8 cellular contexts compared by ENCODE assay signal in the genomic region with DNA sequence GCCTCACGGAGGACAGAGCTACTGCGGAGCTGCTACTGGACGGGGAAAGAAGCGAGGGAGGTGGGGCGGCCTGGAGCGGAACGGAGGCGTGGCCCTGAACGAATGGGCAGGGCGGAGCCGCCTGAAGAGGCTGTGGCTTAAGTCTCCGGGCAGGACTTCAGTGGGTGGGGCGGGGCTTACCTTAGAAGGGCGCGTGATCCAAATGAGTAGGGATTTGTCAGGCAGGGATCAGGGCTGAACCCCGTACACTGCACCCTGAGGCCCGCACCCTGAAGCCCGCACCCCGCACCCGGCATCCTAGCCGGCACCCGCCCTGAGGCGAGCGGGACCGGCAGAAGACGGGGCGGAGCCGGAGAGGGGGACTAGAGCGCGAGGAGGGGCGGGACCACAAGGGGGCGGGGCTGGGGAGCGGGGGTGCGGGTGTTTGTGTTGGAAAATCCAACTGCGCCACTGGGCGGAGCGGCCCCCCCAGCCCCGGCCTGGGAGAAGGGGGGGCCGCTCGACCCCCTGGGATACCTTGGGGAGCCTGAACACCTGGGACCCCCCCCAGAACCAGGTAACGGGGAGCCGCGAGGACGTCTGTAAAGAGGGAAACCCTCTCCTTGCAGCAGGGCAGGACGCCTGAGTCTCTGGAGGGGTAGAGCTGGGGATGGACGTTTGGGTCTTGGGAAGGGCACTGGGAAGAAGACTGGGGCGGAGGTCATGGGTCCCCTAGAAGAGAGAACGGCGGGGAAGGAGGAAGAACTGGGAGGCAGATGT. TPM values are rescaled to one million over a fixed set of nuclear protein-coding genes. Genes with fewer than 3 reads are reported as not detected.
DNase-seq lines count a peak whose midpoint lies in the region; ATAC-seq and TF ChIP-seq lines count a peak whose summit lies in the region.

A gene with protein sequence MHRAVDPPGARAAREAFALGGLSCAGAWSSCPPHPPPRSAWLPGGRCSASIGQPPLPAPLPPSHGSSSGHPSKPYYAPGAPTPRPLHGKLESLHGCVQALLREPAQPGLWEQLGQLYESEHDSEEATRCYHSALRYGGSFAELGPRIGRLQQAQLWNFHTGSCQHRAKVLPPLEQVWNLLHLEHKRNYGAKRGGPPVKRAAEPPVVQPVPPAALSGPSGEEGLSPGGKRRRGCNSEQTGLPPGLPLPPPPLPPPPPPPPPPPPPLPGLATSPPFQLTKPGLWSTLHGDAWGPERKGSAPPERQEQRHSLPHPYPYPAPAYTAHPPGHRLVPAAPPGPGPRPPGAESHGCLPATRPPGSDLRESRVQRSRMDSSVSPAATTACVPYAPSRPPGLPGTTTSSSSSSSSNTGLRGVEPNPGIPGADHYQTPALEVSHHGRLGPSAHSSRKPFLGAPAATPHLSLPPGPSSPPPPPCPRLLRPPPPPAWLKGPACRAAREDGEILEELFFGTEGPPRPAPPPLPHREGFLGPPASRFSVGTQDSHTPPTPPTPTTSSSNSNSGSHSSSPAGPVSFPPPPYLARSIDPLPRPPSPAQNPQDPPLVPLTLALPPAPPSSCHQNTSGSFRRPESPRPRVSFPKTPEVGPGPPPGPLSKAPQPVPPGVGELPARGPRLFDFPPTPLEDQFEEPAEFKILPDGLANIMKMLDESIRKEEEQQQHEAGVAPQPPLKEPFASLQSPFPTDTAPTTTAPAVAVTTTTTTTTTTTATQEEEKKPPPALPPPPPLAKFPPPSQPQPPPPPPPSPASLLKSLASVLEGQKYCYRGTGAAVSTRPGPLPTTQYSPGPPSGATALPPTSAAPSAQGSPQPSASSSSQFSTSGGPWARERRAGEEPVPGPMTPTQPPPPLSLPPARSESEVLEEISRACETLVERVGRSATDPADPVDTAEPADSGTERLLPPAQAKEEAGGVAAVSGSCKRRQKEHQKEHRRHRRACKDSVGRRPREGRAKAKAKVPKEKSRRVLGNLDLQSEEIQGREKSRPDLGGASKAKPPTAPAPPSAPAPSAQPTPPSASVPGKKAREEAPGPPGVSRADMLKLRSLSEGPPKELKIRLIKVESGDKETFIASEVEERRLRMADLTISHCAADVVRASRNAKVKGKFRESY (N-terminal part only) (plus strand): TSS at position 423 of the 759 bp plus-strand sequence. CDS start 11,338 bp downstream, outside the sequence.

- H3K27ac ChIP-seq in CD4-positive, CD25-positive, alpha-beta regulatory T cell (ENCODE audit: insufficient read depth, low read length, poor library complexity, severe bottlenecking): peak within 1 kb of the TSS; percentile 100
- H3K27ac ChIP-seq in Panc1 (ENCODE audit: low read length): peak within 1 kb of the TSS; percentile 66

- BruUV-seq in Panc1 (replicated peaks; lab: Mats Ljungman, UMichigan): no TSS peak

- peak; percentile 67 to 70 for ATAC-seq in CD4-positive, CD25-positive, alpha-beta regulatory T cell (ENCODE audit: low read depth in 2 of 2)
- ATAC-seq in GM21360 (IDR thresholded peaks at IDR 0.05; ENCODE audit: unreplicated experiment) (peak; percentile 41), Panc1 (peak; percentile 76), mucosa of descending colon (peak; percentile 61)
- ATAC-seq in activated T-cell treated with anti-CD3 and anti-CD28 coated beads, Interleukin-2, amount 50 U/mL, for 4 hours: peak; percentile 66 to 68

- intact Hi-C loops in Panc1 (cut with micrococcal nuclease; ENCODE audit: unreplicated experiment) (no loop called here), mucosa of descending colon (cut with DNase I, micrococcal nuclease) (no loop called here)

- H3K9me3 ChIP-seq in CD4-positive, CD25-positive, alpha-beta regulatory T cell (ENCODE audit: control insufficient read depth in 2 of 2, low read length in 2 of 2): no peaks in the 10 kb centered on the region
- no peaks in the 10 kb centered on the region for H3K9me3 ChIP-seq in Panc1 (ENCODE audit: control insufficient read depth, insufficient read depth, low read depth, low read length)
- H3K9me3 ChIP-seq in mucosa of descending colon: no peaks in the 10 kb centered on the region

- peak within 1 kb of the TSS; percentile 95 to 99 (median 98) for H3K4me3 Mint-ChIP-seq in CD4-positive, CD25-positive, alpha-beta regulatory T cell
- peak within 1 kb of the TSS; percentile 93 for H3K4me3 Mint-ChIP-seq in activated T-cell treated with anti-CD3 and anti-CD28 coated beads, Interleukin-2, amount 50 U/mL, for 4 hours

- H3K9me3 Mint-ChIP-seq in CD4-positive, CD25-positive, alpha-beta regulatory T cell: peaks cover 0 to 1% (median 0%) of the 10 kb centered on the region in 7 donors
- no peaks in the 10 kb centered on the region for H3K9me3 Mint-ChIP-seq in activated T-cell treated with anti-CD3 and anti-CD28 coated beads, Interleukin-2, amount 50 U/mL, for 4 hours

- H3K36me3 Mint-ChIP-seq in CD4-positive, CD25-positive, alpha-beta regulatory T cell: no peaks in the 10 kb centered on the region
- H3K36me3 Mint-ChIP-seq in activated T-cell treated with anti-CD3 and anti-CD28 coated beads, Interleukin-2, amount 50 U/mL, for 4 hours (ENCODE audit: insufficient read depth): no peaks in the 10 kb centered on the region

- H3K4me3 ChIP-seq in CD4-positive, CD25-positive, alpha-beta regulatory T cell (ENCODE audit: low read depth, low read length): peak within 1 kb of the TSS; percentile 86
- H3K4me3 ChIP-seq in Panc1 (ENCODE audit: low read depth in 2 of 2, low read length in 2 of 2) (peak within 1 kb of the TSS; percentile 66 to 83), epithelial cell of proximal tubule (ENCODE audit: low read depth, low read length) (peak within 1 kb of the TSS; percentile 91), mucosa of descending colon (peak within 1 kb of the TSS; percentile 42)

- H3K36me3 ChIP-seq in CD4-positive, CD25-positive, alpha-beta regulatory T cell (ENCODE audit: control insufficient read depth, insufficient read depth, low read length): no peaks in the 10 kb centered on the region
- no peaks in the 10 kb centered on the region; the same call in 1 of the 2 replicates for H3K36me3 ChIP-seq in Panc1 (ENCODE audit: control insufficient read depth, insufficient read depth, low read length)
- H3K36me3 ChIP-seq in mucosa of descending colon (ENCODE audit: low read depth): no peaks in the 10 kb centered on the region

- CTCF ChIA-PET in Panc1 (lab: Charles Lee): no interaction called here

- peaks cover 5 to 36% (median 26%) of the 10 kb centered on the region in 4 donors for H3K4me1 Mint-ChIP-seq in CD4-positive, CD25-positive, alpha-beta regulatory T cell
- peaks cover 33% of the 10 kb centered on the region for H3K4me1 Mint-ChIP-seq in activated T-cell treated with anti-CD3 and anti-CD28 coated beads, Interleukin-2, amount 50 U/mL, for 4 hours (ENCODE audit: low read depth)

- peak; percentile 83 to 93 (median 89) for DNase-seq in CD4-positive, CD25-positive, alpha-beta regulatory T cell
- peak; percentile 73 for DNase-seq in HuH-7 (ENCODE audit: low spot score)
- no peak for DNase-seq in Panc1 (ENCODE audit: low read depth, low spot score)
- peak; percentile 82 for DNase-seq in activated T-cell treated with anti-CD3 and anti-CD28 coated beads, Interleukin-2, amount 50 U/mL, for 4 hours
- no peak for DNase-seq in epithelial cell of proximal tubule (ENCODE audit: low read depth)
- peak; percentile 95 to 97 (median 97) for DNase-seq in mucosa of descending colon
- peak; percentile 79 to 84 for DNase-seq in stimulated activated CD8-positive, alpha-beta memory T cell treated with anti-CD3 and anti-CD28 coated beads, Interleukin-2, amount 100 ng/mL, for 48 hours (ENCODE audit: low read depth in 2 of 2)

- peaks cover 19% of the 10 kb centered on the region for H3K27me3 Mint-ChIP-seq in CD4-positive, CD25-positive, alpha-beta regulatory T cell
- peaks cover 6% of the 10 kb centered on the region for H3K27me3 Mint-ChIP-seq in activated T-cell treated with anti-CD3 and anti-CD28 coated beads, Interleukin-2, amount 50 U/mL, for 4 hours (ENCODE audit: low read depth)

- no peaks in the 10 kb centered on the region for H3K27me3 ChIP-seq in CD4-positive, CD25-positive, alpha-beta regulatory T cell (ENCODE audit: control insufficient read depth, insufficient read depth, low read length)
- no peaks in the 10 kb centered on the region for H3K27me3 ChIP-seq in Panc1 (ENCODE audit: control insufficient read depth, insufficient read depth, low read length)

- POLR2A ChIA-PET in Panc1 (lab: Charles Lee): interaction anchor here (1.1 to 1.8 kb wide), 2 partner anchors 10 to 23 kb away, joined by 4 to 7 read pairs; partner anchors contain the start of gene NAA38

- peak within 1 kb of the TSS; percentile 89 to 100 (median 99) for H3K27ac Mint-ChIP-seq in CD4-positive, CD25-positive, alpha-beta regulatory T cell

- TF ChIP-seq CTCF in Panc1 (IDR thresholded peaks at IDR 0.05) (no peak), epithelial cell of proximal tubule (conservative IDR thresholded peaks at IDR 0.05; ENCODE audit: low read depth, low read length) (no peak), mucosa of descending colon (IDR thresholded peaks at IDR 0.05) (no peak)

- H3K4me1 ChIP-seq in CD4-positive, CD25-positive, alpha-beta regulatory T cell (ENCODE audit: control insufficient read depth, insufficient read depth, low read length, poor library complexity, severe bottlenecking): peaks cover 47% of the 10 kb centered on the region
- H3K4me1 ChIP-seq in Panc1 (ENCODE audit: control insufficient read depth, insufficient read depth, low read length): peaks cover 20% of the 10 kb centered on the region
- peaks cover 33% of the 10 kb centered on the region for H3K4me1 ChIP-seq in mucosa of descending colon (ENCODE audit: low read depth)

- in situ Hi-C loops in Panc1 (cut with HindIII; ENCODE audit: low pct_unique_long_range_greater_than_20kb, low sequenced_read_pairs): no loop called here

RNA-seq across cellular contexts. Expression of the gene that starts here (rescaled TPM):
- 255 TPM for total RNA-seq in CD4-positive, CD25-positive, alpha-beta regulatory T cell
- under 1 TPM; 0.30 to 0.74 (median 0.42) TPM for polyA plus RNA-seq in CD4-positive, CD25-positive, alpha-beta regulatory T cell
- total RNA-seq in Panc1 (2021; ENCODE audit: unreplicated experiment): 19.9 TPM
- polyA plus RNA-seq in Panc1 (2012; ENCODE audit: insufficient read length): 16.0 TPM
- total RNA-seq in activated T-cell treated with anti-CD3 and anti-CD28 coated beads, Interleukin-2, amount 50 U/mL, for 4 hours: 100 to 1,000 TPM; 187 to 226 (median 206) TPM
- 1.9 and 2.7 TPM in 2 replicates for total RNA-seq in epithelial cell of proximal tubule
- 10 to 100 TPM; 44.3 to 73.6 (median 54.6) TPM for total RNA-seq in mucosa of descending colon

Comparison
In these comparisons a context has a peak if more than half of its experiments do, and no peak if none do; other contexts are left out.
1. DNase-seq: peak in CD4-positive, CD25-positive, alpha-beta regulatory T cell (3 of 3), HuH-7 (single experiment), activated T-cell treated with anti-CD3 and anti-CD28 coated beads, Interleukin-2, amount 50 U/mL, for 4 hours (single experiment), mucosa of descending colon (3 of 3) and stimulated activated CD8-positive, alpha-beta memory T cell treated with anti-CD3 and anti-CD28 coated beads, Interleukin-2, amount 100 ng/mL, for 48 hours (2 of 2); none in Panc1 (single experiment) and epithelial cell of proximal tubule (single experiment).
2. Peak in every context shown above with its lines, with median percentiles within 50 percentile points of each other: ATAC-seq and H3K4me3 ChIP-seq.